1 cellular context compared by ENCODE assay signal in the genomic region with DNA sequence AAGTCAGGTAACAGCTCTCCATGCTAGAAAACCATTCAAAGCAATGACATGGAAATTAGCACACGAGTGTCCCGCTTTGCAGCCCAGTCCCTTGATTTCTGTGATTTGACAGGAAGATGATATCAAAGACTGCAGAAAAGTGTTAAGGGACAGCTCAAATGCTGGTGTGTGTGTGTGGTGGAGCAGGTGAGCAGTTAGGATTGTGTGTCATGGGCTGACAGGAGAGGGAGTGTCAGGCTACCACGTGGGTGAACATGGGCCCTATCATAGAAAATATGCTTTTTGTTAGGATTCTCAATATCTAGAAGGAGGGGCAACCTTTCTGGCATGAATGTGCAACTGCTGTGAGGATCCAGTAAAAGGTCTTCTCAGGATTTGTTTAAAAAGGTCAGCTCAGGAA.
TF ChIP-seq lines count a peak whose summit lies in the region.

No MANE protein-coding gene starts in this region.

TF ChIP-seq in GM23338, 12 proteins besides CTCF, POLR2A, EP300 and RAD21 (continued from another document):
- TF ChIP-seq, protein P1, sequence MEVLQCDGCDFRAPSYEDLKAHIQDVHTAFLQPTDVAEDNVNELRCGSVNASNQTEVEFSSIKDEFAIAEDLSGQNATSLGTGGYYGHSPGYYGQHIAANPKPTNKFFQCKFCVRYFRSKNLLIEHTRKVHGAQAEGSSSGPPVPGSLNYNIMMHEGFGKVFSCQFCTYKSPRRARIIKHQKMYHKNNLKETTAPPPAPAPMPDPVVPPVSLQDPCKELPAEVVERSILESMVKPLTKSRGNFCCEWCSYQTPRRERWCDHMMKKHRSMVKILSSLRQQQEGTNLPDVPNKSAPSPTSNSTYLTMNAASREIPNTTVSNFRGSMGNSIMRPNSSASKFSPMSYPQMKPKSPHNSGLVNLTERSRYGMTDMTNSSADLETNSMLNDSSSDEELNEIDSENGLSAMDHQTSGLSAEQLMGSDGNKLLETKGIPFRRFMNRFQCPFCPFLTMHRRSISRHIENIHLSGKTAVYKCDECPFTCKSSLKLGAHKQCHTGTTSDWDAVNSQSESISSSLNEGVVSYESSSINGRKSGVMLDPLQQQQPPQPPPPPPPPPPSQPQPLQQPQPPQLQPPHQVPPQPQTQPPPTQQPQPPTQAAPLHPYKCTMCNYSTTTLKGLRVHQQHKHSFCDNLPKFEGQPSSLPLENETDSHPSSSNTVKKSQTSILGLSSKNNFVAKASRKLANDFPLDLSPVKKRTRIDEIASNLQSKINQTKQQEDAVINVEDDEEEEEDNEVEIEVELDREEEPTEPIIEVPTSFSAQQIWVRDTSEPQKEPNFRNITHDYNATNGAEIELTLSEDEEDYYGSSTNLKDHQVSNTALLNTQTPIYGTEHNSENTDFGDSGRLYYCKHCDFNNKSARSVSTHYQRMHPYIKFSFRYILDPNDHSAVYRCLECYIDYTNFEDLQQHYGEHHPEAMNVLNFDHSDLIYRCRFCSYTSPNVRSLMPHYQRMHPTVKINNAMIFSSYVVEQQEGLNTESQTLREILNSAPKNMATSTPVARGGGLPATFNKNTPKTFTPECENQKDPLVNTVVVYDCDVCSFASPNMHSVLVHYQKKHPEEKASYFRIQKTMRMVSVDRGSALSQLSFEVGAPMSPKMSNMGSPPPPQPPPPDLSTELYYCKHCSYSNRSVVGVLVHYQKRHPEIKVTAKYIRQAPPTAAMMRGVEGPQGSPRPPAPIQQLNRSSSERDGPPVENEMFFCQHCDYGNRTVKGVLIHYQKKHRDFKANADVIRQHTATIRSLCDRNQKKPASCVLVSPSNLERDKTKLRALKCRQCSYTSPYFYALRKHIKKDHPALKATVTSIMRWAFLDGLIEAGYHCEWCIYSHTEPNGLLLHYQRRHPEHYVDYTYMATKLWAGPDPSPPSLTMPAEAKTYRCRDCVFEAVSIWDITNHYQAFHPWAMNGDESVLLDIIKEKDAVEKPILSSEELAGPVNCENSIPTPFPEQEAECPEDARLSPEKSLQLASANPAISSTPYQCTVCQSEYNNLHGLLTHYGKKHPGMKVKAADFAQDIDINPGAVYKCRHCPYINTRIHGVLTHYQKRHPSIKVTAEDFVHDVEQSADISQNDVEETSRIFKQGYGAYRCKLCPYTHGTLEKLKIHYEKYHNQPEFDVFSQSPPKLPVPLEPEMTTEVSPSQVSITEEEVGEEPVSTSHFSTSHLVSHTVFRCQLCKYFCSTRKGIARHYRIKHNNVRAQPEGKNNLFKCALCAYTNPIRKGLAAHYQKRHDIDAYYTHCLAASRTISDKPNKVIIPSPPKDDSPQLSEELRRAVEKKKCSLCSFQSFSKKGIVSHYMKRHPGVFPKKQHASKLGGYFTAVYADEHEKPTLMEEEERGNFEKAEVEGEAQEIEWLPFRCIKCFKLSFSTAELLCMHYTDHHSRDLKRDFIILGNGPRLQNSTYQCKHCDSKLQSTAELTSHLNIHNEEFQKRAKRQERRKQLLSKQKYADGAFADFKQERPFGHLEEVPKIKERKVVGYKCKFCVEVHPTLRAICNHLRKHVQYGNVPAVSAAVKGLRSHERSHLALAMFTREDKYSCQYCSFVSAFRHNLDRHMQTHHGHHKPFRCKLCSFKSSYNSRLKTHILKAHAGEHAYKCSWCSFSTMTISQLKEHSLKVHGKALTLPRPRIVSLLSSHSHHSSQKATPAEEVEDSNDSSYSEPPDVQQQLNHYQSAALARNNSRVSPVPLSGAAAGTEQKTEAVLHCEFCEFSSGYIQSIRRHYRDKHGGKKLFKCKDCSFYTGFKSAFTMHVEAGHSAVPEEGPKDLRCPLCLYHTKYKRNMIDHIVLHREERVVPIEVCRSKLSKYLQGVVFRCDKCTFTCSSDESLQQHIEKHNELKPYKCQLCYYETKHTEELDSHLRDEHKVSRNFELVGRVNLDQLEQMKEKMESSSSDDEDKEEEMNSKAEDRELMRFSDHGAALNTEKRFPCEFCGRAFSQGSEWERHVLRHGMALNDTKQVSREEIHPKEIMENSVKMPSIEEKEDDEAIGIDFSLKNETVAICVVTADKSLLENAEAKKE (CRISPR knock-in tag; IDR thresholded peaks at IDR 0.05), result no peak
- TF ChIP-seq, protein P2, sequence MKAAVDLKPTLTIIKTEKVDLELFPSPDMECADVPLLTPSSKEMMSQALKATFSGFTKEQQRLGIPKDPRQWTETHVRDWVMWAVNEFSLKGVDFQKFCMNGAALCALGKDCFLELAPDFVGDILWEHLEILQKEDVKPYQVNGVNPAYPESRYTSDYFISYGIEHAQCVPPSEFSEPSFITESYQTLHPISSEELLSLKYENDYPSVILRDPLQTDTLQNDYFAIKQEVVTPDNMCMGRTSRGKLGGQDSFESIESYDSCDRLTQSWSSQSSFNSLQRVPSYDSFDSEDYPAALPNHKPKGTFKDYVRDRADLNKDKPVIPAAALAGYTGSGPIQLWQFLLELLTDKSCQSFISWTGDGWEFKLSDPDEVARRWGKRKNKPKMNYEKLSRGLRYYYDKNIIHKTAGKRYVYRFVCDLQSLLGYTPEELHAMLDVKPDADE (IDR thresholded peaks at IDR 0.05), result no peak
- TF ChIP-seq EZH2phosphoT487 (IDR thresholded peaks at IDR 0.05; ENCODE audit: unreplicated experiment) (no peak), POLR2AphosphoS5 (IDR thresholded peaks at IDR 0.05; ENCODE audit: low read depth) (no peak), JUNB (IDR thresholded peaks at IDR 0.05; ENCODE audit: unreplicated experiment) (no peak)
